In the genomic region with DNA sequence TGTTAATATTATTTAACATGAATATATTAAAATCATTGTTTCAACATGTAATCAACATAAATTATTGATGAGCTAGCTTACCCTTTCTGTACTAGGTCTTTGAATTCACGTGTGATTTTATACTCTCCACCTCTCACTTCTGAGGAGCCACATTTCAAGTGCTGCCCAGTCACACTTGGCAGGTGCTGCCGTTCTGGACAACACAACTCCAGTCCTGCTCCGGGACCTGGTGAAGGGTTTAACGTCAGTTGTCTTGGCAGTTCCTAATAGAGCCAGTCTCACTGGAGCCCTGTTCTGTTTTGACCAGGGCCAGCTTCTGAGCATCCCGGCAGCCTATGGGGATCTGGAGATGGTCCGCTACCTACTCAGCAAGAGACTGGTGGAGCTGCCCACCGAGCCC, we compare ENCODE assay signal across 7 cellular contexts.
"Had no signal": no experiment of that assay in that cellular context is flagged by ENCODE, and none has a peak within 500 bp of the region (broad histone marks: within the 10 kb centered on the region; RNA-seq: fewer than 3 reads in every experiment).

No MANE protein-coding gene starts in this region.

- ATAC-seq: GM23338, HepG2 had no signal

- H3K4me2 ChIP-seq: GM23338, KMS-11 had no signal

- H3K27ac ChIP-seq: KMS-11 had no signal

- H2AFZ ChIP-seq: GM23338 had no signal

- H3K4me3 ChIP-seq: GM23338 had no signal

- DNase-seq: H9, HCEC 1CT, HFFc6, KBM-7 had no signal
